9 cellular contexts compared by ENCODE assay signal in genomic region chr14:48243900-48244299, GRCh38.
"Had no signal": no experiment of that assay in that cellular context is flagged by ENCODE, and none has a peak within 500 bp of the region (broad histone marks: within the 10 kb centered on the region; RNA-seq: fewer than 3 reads in every experiment).

No MANE protein-coding gene starts in this region.

- H3K27ac ChIP-seq: HL-60, KMS-11 had no signal

- H3K9ac ChIP-seq: KMS-11 had no signal

- FAIRE-seq: HepG2, HTR-8/SVneo, K562 had no signal

- H3K36me3 Mint-ChIP-seq: IgD-negative memory B cell had no signal

- H3K4me3 Mint-ChIP-seq: IgD-negative memory B cell had no signal

- ATAC-seq: HepG2, K562 had no signal

- DNase-seq: IMR-90, KBM-7, KG1 had no signal

- H3K4me2 ChIP-seq: KMS-11 had no signal

- H3K27me3 Mint-ChIP-seq: IgD-negative memory B cell had no signal

- H3K4me1 Mint-ChIP-seq: IgD-negative memory B cell had no signal

- H3K27ac Mint-ChIP-seq: IgD-negative memory B cell had no signal

- H3K4me3 ChIP-seq: K562 had no signal
